In the genomic region with DNA sequence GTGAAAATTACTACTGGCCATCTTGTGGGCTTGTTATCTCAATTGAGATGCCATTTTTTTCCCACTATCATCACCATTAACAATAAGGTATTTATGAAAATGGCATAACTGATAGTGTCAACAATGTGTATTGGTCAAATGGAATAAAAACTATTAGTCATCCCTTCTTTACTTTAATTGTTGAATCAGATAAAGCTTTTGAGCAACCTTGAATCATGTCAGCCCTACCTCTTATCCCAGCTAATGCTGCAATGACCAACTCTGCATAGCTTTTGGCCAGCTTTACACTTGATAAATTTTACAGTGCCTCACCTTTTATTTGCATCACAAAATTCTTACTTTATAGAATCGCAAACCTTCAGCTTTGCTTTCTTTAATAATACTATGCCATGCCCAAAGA, we compare ENCODE assay signal across 8 cellular contexts.
"Had no signal": no experiment of that assay in that cellular context is flagged by ENCODE, and none has a peak within 500 bp of the region (broad histone marks: within the 10 kb centered on the region; RNA-seq: fewer than 3 reads in every experiment).

No MANE protein-coding gene starts in this region.

- ATAC-seq: GM12878 had no signal

- FAIRE-seq: G401.6, GM12878, GM12891, GM12892, GM18507, GM19239 had no signal

- DNase-seq: GDM1, GF-D8 had no signal

- H3K4me3 ChIP-seq: GM12878 had no signal
